In the genomic region with DNA sequence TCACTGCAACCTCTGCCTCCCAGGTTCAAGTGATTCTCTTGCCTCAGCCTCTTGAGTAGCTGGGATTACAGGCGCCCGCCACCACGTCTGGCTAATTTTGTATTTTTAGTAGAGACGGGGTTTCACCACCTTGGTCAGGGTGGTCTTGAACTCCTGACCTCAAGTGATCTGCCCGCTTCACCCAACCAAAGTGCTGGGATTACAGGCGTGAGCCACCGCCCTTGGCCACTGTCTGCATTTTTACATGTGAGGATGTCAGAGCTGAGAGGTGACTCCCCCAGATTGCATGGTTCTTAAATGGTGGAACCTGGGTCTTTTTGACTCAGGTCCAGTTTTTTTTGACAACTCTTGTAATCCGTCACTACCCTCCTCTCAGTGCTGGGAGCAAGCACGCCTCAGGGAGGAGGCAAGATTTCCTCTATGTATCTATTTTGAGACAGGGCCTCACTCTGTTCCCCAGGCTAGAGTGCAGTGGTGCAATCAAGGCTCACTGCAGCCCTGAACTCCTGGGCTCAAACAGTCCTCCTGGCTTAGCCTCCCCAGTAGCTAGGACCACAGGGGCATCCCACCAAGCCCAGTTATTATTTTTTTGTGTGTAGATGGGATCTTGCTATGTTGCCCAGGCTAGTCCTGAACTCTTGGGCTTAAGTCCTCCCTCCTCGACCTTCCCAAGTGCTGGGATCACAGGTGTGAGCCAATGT, we compare ENCODE assay signal across 9 cellular contexts. TPM values are rescaled to one million over a fixed set of nuclear protein-coding genes. Genes with fewer than 3 reads are reported as not detected.
DNase-seq lines count a peak whose midpoint lies in the region; ATAC-seq, FAIRE-seq and TF ChIP-seq lines count a peak whose summit lies in the region.
"Had no signal": no experiment of that assay in that cellular context is flagged by ENCODE, and none has a peak within 500 bp of the region (broad histone marks: within the 10 kb centered on the region; RNA-seq: fewer than 3 reads in every experiment).

No MANE protein-coding gene starts in this region.

- H3K9me3 ChIP-seq in heart left ventricle = no peaks in the 10 kb centered on the region
- H3K9me3 ChIP-seq in K562 (replicated peaks; ENCODE audit: control insufficient read depth, insufficient read depth, low read depth, low read length) = no peaks in the 10 kb centered on the region
- no peaks in the 10 kb centered on the region for H3K9me3 ChIP-seq in mucosa of rectum (ENCODE audit: control insufficient read depth in 2 of 2, low read length in 2 of 2)
- no peaks in the 10 kb centered on the region for H3K9me3 ChIP-seq in aorta (ENCODE audit: control insufficient read depth, low read length)

- no peaks in the 10 kb centered on the region for H3K9me1 ChIP-seq in K562 (ENCODE audit: control insufficient read depth, insufficient read depth, low read length)

- H2AFZ ChIP-seq in K562 (ENCODE audit: low read depth, low read length) = peak overlapping the region; percentile 88; the same call in 1 of the 2 replicates

- intact Hi-C loops in heart left ventricle (cut with DNase I) (no loop called here), cardiac septum (cut with DNase I) (loop anchor here (5.0 kb wide), 1 partner anchor 166 kb away; a partner anchor contains a TSS), K562 (cut with micrococcal nuclease) (no loop called here), aorta (cut with DNase I) (no loop called here)

- peak overlapping the region in 11 of 12 donors; percentile 89 to 99 (median 95) for H3K27ac ChIP-seq in heart left ventricle
- peak overlapping the region; percentile 96 for H3K27ac ChIP-seq in K562 (ENCODE audit: extremely low read depth, low read depth, low read length)
- peak overlapping the region; percentile 96 to 97 for H3K27ac ChIP-seq in mucosa of rectum (ENCODE audit: low read depth in 2 of 2, low read length in 2 of 2)
- peak overlapping the region; percentile 10 to 95 for H3K27ac ChIP-seq in aorta (ENCODE audit: low read depth in 1 of 2, low read length in 2 of 2)

- H3K9ac ChIP-seq in K562 (ENCODE audit: insufficient read depth in 1 of 2, low read depth in 2 of 2, low read length in 2 of 2) (peak overlapping the region; percentile 94 to 98), mucosa of rectum (ENCODE audit: low read depth in 1 of 2, low read length in 2 of 2) (peak overlapping the region in 1 of 2 donors; percentile 97)

- TF ChIP-seq POLR2A in heart left ventricle (IDR thresholded peaks at IDR 0.05) (no peak), K562 (conservative IDR thresholded peaks at IDR 0.05) (no peak)

- FAIRE-seq in K562 (lab: Jason Lieb, UNC) = no peak

- H3K36me3 ChIP-seq in heart left ventricle = peaks cover 0 to 71% (median 60%) of the 10 kb centered on the region in 9 donors
- peaks cover 88% of the 10 kb centered on the region for H3K36me3 ChIP-seq in K562 (ENCODE audit: control insufficient read depth, insufficient read depth, low read length)
- peaks cover 19 to 20% of the 10 kb centered on the region in 2 donors for H3K36me3 ChIP-seq in mucosa of rectum (ENCODE audit: control insufficient read depth in 2 of 2, insufficient read depth in 2 of 2, low read length in 2 of 2)
- no peaks in the 10 kb centered on the region for H3K36me3 ChIP-seq in aorta (ENCODE audit: control insufficient read depth in 1 of 2, insufficient read depth in 2 of 2, low read length in 1 of 2)

- TF ChIP-seq RAD21 in K562 (CRISPR knock-in tag; conservative IDR thresholded peaks at IDR 0.05 in 1 of 2, IDR thresholded peaks at IDR 0.05 in 1 of 2) = no peak

- TF ChIP-seq EP300 in K562 (IDR thresholded peaks at IDR 0.05; ENCODE audit: low read length) = no peak

- peaks cover 4 to 49% (median 36%) of the 10 kb centered on the region in 12 donors for H3K4me1 ChIP-seq in heart left ventricle
- peaks cover 24 to 53% of the 10 kb centered on the region in 2 experiments; a peak in 4 of 5 replicates for H3K4me1 ChIP-seq in K562 (replicated peaks in 1 of 2; ENCODE audit: control insufficient read depth in 2 of 2, insufficient read depth in 2 of 2, low read length in 2 of 2)
- peaks cover 17 to 24% of the 10 kb centered on the region in 2 donors for H3K4me1 ChIP-seq in mucosa of rectum (ENCODE audit: control insufficient read depth in 2 of 2, insufficient read depth in 2 of 2, low read length in 2 of 2)
- no peaks in the 10 kb centered on the region for H3K4me1 ChIP-seq in aorta (ENCODE audit: control insufficient read depth in 1 of 2, insufficient read depth in 2 of 2, low read length in 2 of 2)

- POLR2A ChIA-PET in K562 (lab: Yijun Ruan, JAX) = interaction anchor here (0.7 to 6.2 kb wide), 6 partner anchors 14 to 202 kb away, joined by 3 to 144 read pairs (median 4); a partner anchor contains a TSS

- no peaks in the 10 kb centered on the region for H3K27me3 ChIP-seq in heart left ventricle
- no peaks in the 10 kb centered on the region for H3K27me3 ChIP-seq in K562 (ENCODE audit: control insufficient read depth in 2 of 2, insufficient read depth in 2 of 2, low read length in 2 of 2)
- no peaks in the 10 kb centered on the region for H3K27me3 ChIP-seq in mucosa of rectum (ENCODE audit: control insufficient read depth in 2 of 2, insufficient read depth in 2 of 2, low read length in 2 of 2)
- H3K27me3 ChIP-seq in aorta (ENCODE audit: control insufficient read depth in 1 of 2, insufficient read depth in 2 of 2, low read length in 1 of 2) = no peaks in the 10 kb centered on the region

- H4K20me1 ChIP-seq in K562 (replicated peaks; ENCODE audit: control insufficient read depth, insufficient read depth, low read length) = peaks cover 6% of the 10 kb centered on the region; the same call in 1 of the 2 replicates

- H3K4me2 ChIP-seq in K562 (ENCODE audit: insufficient read depth, low read length) = peak overlapping the region; percentile 100

- TF ChIP-seq CTCF in heart left ventricle (IDR thresholded peaks at IDR 0.05) (no peak), K562 (IDR thresholded peaks at IDR 0.05 in 2 of 3, conservative IDR thresholded peaks at IDR 0.05 in 1 of 3; ENCODE audit: insufficient read depth in 2 of 3, low read depth in 1 of 3, low read length in 3 of 3) (no peak)

- DNase-seq in heart left ventricle (no peak), cardiac septum (ENCODE audit: low spot score) (no peak), K562 (ENCODE audit: extremely low read depth in 1 of 4, low spot score in 3 of 4) (no peak), aorta (no peak), NCI-H2196 (lab: John Stamatoyannopoulos, UW; ENCODE audit: unreplicated experiment) (no peak), NCI-H2107 (lab: John Stamatoyannopoulos, UW) (no peak), SHP77 (lab: John Stamatoyannopoulos, UW) (no peak)
- DNase-seq: activated CD4-positive, alpha-beta T cell treated with anti-CD3 and anti-CD28 coated beads, Interleukin-2, amount 50 U/mL, for 1 hour had no signal

- CTCF ChIA-PET in K562 (lab: Yijun Ruan, JAX; ENCODE audit: low intra/inter-chr PET ratio) = no interaction called here

- H3K4me3 ChIP-seq in heart left ventricle = peak overlapping the region; percentile 60 to 100 (median 86)
- H3K4me3 ChIP-seq in K562 = peak overlapping the region; percentile 100
- H3K4me3 ChIP-seq in mucosa of rectum (ENCODE audit: low read length in 2 of 2) = peak overlapping the region in 1 of 2 donors; percentile 94
- no peak overlapping the region for H3K4me3 ChIP-seq in aorta (ENCODE audit: low read length in 2 of 2)

- peaks cover 58% of the 10 kb centered on the region for H3K79me2 ChIP-seq in K562 (ENCODE audit: control insufficient read depth, insufficient read depth, low read length)

- in situ Hi-C loops in K562 (cut with MboI) = no loop called here

- no peak for ATAC-seq in heart left ventricle
- no peak for ATAC-seq in K562
- no peak for ATAC-seq in aorta (ENCODE audit: low FRiP score)

- WGBS in heart left ventricle, 4 donors = 83 to 91% (median 89%) methylated on average over 10 of the region's 10 CpGs
- WGBS in K562 (ENCODE audit: insufficient coverage, low coverage, missing lambda C conversion rate) = 79% methylated on average over 10 of the region's 10 CpGs
- WGBS in aorta, 2 donors = 87 to 88% methylated on average over 10 of the region's 10 CpGs

- no TSS peak for BruUV-seq in K562 (replicated peaks; lab: Mats Ljungman, UMichigan)

RNA-seq across cellular contexts. Expression of a gene that starts 1.2 kb away (rescaled TPM):
- 10 to 100 TPM; 31.0 to 62.2 (median 49.5) TPM for total RNA-seq in heart left ventricle
- 10 to 100 TPM; 38.0 to 49.7 TPM for polyA plus RNA-seq in heart left ventricle
- total RNA-seq in cardiac septum = 62.9 TPM
- 448 and 751 TPM in 2 replicates for total RNA-seq in K562 (2011; cell fraction: chromatin; rRNA removed; ENCODE audit: low replicate concordance)
- total RNA-seq in K562 (2011; cell fraction: nucleolus; rRNA removed) = 282 and 327 TPM in 2 replicates
- 310 and 324 TPM in 2 replicates for total RNA-seq in K562 (2011; cell fraction: nucleoplasm; rRNA removed)
- 155 and 156 TPM in 2 replicates for total RNA-seq in K562 (2014; rRNA removed)
- total RNA-seq in K562 (2014; rRNA removed; fragmentation: Illumina TruSeq; extraction: Trizol) = 51.8 and 71.6 TPM in 2 replicates
- 80.6 and 84.4 TPM in 2 replicates for total RNA-seq in K562 (2015; rRNA removed; fragmentation: Illumina TruSeq; extraction: Trizol)
- total RNA-seq in K562 (2021) = 238 and 263 TPM in 2 replicates
- polyA plus RNA-seq in K562 (2011; rRNA removed) = 36.5 and 68.2 TPM in 2 replicates
- 31.1 and 47.3 TPM in 2 replicates for polyA plus RNA-seq in K562 (2011; cell fraction: cytosol; rRNA removed)
- 397 and 581 TPM in 2 replicates for polyA plus RNA-seq in K562 (2011; cell fraction: nucleus; rRNA removed)
- polyA plus RNA-seq in K562 (2012) = 151 and 218 TPM in 2 replicates
- 143 and 145 TPM in 2 replicates for polyA plus RNA-seq in K562 (2014; fragmentation: Illumina TruSeq; extraction: Trizol)
- polyA plus RNA-seq in K562 (2014; fragmentation: Nextera tagmentation; extraction: Ambion mirVana) = 10 to 100 TPM; 10.3 to 16.7 TPM
- 140 and 171 TPM in 2 replicates for polyA plus RNA-seq in K562 (2014; rRNA removed)
- polyA minus RNA-seq in K562 (2011; rRNA and poly(A)+ RNA removed) = 33.4 and 36.1 TPM in 2 replicates
- polyA minus RNA-seq in K562 (2011; cell fraction: cytosol; rRNA and poly(A)+ RNA removed) = 63.2 and 87.3 TPM in 2 replicates
- polyA minus RNA-seq in K562 (2011; cell fraction: nucleus; rRNA and poly(A)+ RNA removed) = 122 and 159 TPM in 2 replicates
- 100 to 1,000 TPM in 1 of 2 donors, 10 to 100 TPM in 1; 95.5 to 118 TPM for total RNA-seq in aorta
- 100 to 1,000 TPM in 1 of 2 donors, 10 to 100 TPM in 1; 22.2 to 151 TPM for polyA plus RNA-seq in aorta

RNA-seq across cellular contexts. Expression of a gene that starts 6.6 kb away (rescaled TPM):
- 10 to 100 TPM in 8 of 9 donors, 1 to 10 TPM in 1; 9.2 to 37.3 (median 17.1) TPM for total RNA-seq in heart left ventricle
- 10 to 100 TPM; 10.6 to 23.1 TPM for polyA plus RNA-seq in heart left ventricle
- 24.4 TPM for total RNA-seq in cardiac septum
- total RNA-seq in K562 (2011; cell fraction: chromatin; rRNA removed; ENCODE audit: low replicate concordance) = 66.0 and 118 TPM in 2 replicates
- total RNA-seq in K562 (2011; cell fraction: nucleolus; rRNA removed) = 92.2 and 99.2 TPM in 2 replicates
- 66.9 and 80.3 TPM in 2 replicates for total RNA-seq in K562 (2011; cell fraction: nucleoplasm; rRNA removed)
- total RNA-seq in K562 (2014; rRNA removed) = 104 and 108 TPM in 2 replicates
- 28.3 and 28.9 TPM in 2 replicates for total RNA-seq in K562 (2014; rRNA removed; fragmentation: Illumina TruSeq; extraction: Trizol)
- total RNA-seq in K562 (2015; rRNA removed; fragmentation: Illumina TruSeq; extraction: Trizol) = 85.7 and 90.5 TPM in 2 replicates
- 141 and 148 TPM in 2 replicates for total RNA-seq in K562 (2021)
- polyA plus RNA-seq in K562 (2011; rRNA removed) = 48.5 and 54.0 TPM in 2 replicates
- 55.2 and 103 TPM in 2 replicates for polyA plus RNA-seq in K562 (2011; cell fraction: cytosol; rRNA removed)
- polyA plus RNA-seq in K562 (2011; cell fraction: nucleus; rRNA removed) = 104 and 125 TPM in 2 replicates
- 96.4 and 111 TPM in 2 replicates for polyA plus RNA-seq in K562 (2012)
- 35.6 and 78.2 TPM in 2 replicates for polyA plus RNA-seq in K562 (2014; fragmentation: Illumina TruSeq; extraction: Trizol)
- 10 to 100 TPM in 1 of 2 experiments, 1 to 10 TPM in 1; 5.9 to 12.0 TPM for polyA plus RNA-seq in K562 (2014; fragmentation: Nextera tagmentation; extraction: Ambion mirVana)
- polyA plus RNA-seq in K562 (2014; rRNA removed) = 103 and 112 TPM in 2 replicates
- 16.6 and 36.4 TPM in 2 replicates for polyA minus RNA-seq in K562 (2011; rRNA and poly(A)+ RNA removed)
- polyA minus RNA-seq in K562 (2011; cell fraction: cytosol; rRNA and poly(A)+ RNA removed) = 27.3 and 36.2 TPM in 2 replicates
- 31.2 and 31.5 TPM in 2 replicates for polyA minus RNA-seq in K562 (2011; cell fraction: nucleus; rRNA and poly(A)+ RNA removed)
- total RNA-seq in aorta = 10 to 100 TPM; 77.3 to 80.3 TPM
- 100 to 1,000 TPM in 1 of 2 donors, 10 to 100 TPM in 1; 39.3 to 136 TPM for polyA plus RNA-seq in aorta

RNA-seq across cellular contexts. Expression of a gene that starts 15.8 kb away (rescaled TPM):
- 1 to 10 TPM; 1.0 to 3.4 (median 1.6) TPM for total RNA-seq in heart left ventricle
- 1 to 10 TPM; 3.4 TPM for polyA plus RNA-seq in heart left ventricle
- 2.1 TPM for total RNA-seq in cardiac septum
- 2.3 and 9.4 TPM in 2 replicates for total RNA-seq in K562 (2011; cell fraction: chromatin; rRNA removed; ENCODE audit: low replicate concordance)
- 15.4 and 16.7 TPM in 2 replicates for total RNA-seq in K562 (2011; cell fraction: nucleolus; rRNA removed)
- total RNA-seq in K562 (2011; cell fraction: nucleoplasm; rRNA removed) = 6.6 and 8.9 TPM in 2 replicates
- total RNA-seq in K562 (2014; rRNA removed) = 18.8 and 20.9 TPM in 2 replicates
- total RNA-seq in K562 (2014; rRNA removed; fragmentation: Illumina TruSeq; extraction: Trizol) = 1.4 and 2.1 TPM in 2 replicates
- total RNA-seq in K562 (2015; rRNA removed; fragmentation: Illumina TruSeq; extraction: Trizol) = 3.5 and 3.7 TPM in 2 replicates
- total RNA-seq in K562 (2021) = 7.8 and 8.5 TPM in 2 replicates
- polyA plus RNA-seq in K562 (2011; rRNA removed) = 1.7 and 2.3 TPM in 2 replicates
- polyA plus RNA-seq in K562 (2011; cell fraction: cytosol; rRNA removed) = 1.4 and 7.3 TPM in 2 replicates
- polyA plus RNA-seq in K562 (2011; cell fraction: nucleus; rRNA removed) = 2.0 and 9.3 TPM in 2 replicates
- 4.0 and 6.4 TPM in 2 replicates for polyA plus RNA-seq in K562 (2012)
- polyA plus RNA-seq in K562 (2014; fragmentation: Illumina TruSeq; extraction: Trizol) = 1.3 and 2.0 TPM in 2 replicates
- polyA plus RNA-seq in K562 (2014; fragmentation: Nextera tagmentation; extraction: Ambion mirVana) = under 1 TPM; 0.50 to 0.53 TPM
- polyA plus RNA-seq in K562 (2014; rRNA removed) = 13.5 and 14.3 TPM in 2 replicates
- polyA minus RNA-seq in K562 (2011; rRNA and poly(A)+ RNA removed) = 1.4 and 2.4 TPM in 2 replicates
- polyA minus RNA-seq in K562 (2011; cell fraction: cytosol; rRNA and poly(A)+ RNA removed) = 3.8 and 6.0 TPM in 2 replicates
- polyA minus RNA-seq in K562 (2011; cell fraction: nucleus; rRNA and poly(A)+ RNA removed) = 13.9 and 15.2 TPM in 2 replicates
- total RNA-seq in aorta = 1 to 10 TPM; 2.0 to 2.6 TPM
- polyA plus RNA-seq in aorta = 1 to 10 TPM; 1.5 to 2.0 TPM

RNA-seq across cellular contexts. Expression of a gene that starts 21.2 kb away (rescaled TPM):
- total RNA-seq in heart left ventricle (10 to 100 TPM in 1 of 9 donors, 1 to 10 TPM in 8; 4.6 to 23.6 (median 7.0) TPM), cardiac septum (6.9 TPM), K562 (2014; rRNA removed) (10.7 and 13.8 TPM in 2 replicates), K562 (2014; rRNA removed; fragmentation: Illumina TruSeq; extraction: Trizol) (3.3 and 6.1 TPM in 2 replicates), K562 (2015; rRNA removed; fragmentation: Illumina TruSeq; extraction: Trizol) (7.9 and 10.7 TPM in 2 replicates), K562 (2021) (18.7 and 20.2 TPM in 2 replicates), aorta (10 to 100 TPM; 20.3 to 34.3 TPM)
- polyA plus RNA-seq in heart left ventricle (10 to 100 TPM in 1 of 2 donors, 1 to 10 TPM in 1; 6.4 to 10.5 TPM), K562 (2011; rRNA removed) (8.4 and 10.6 TPM in 2 replicates), K562 (2014; fragmentation: Illumina TruSeq; extraction: Trizol) (11.7 and 13.7 TPM in 2 replicates), K562 (2014; fragmentation: Nextera tagmentation; extraction: Ambion mirVana) (under 1 TPM; 0.06 to 0.17 TPM), K562 (2014; rRNA removed) (14.6 and 15.6 TPM in 2 replicates), aorta (10 to 100 TPM in 1 of 2 donors, 1 to 10 TPM in 1; 8.5 to 43.9 TPM)
- total RNA-seq in K562 (2011; cell fraction: chromatin; rRNA removed; ENCODE audit: low replicate concordance) = 27.9 and 65.1 TPM in 2 replicates
- 41.7 and 43.0 TPM in 2 replicates for total RNA-seq in K562 (2011; cell fraction: nucleolus; rRNA removed)
- 36.7 and 51.5 TPM in 2 replicates for total RNA-seq in K562 (2011; cell fraction: nucleoplasm; rRNA removed)
- 7.7 and 17.8 TPM in 2 replicates for polyA plus RNA-seq in K562 (2011; cell fraction: cytosol; rRNA removed)
- polyA plus RNA-seq in K562 (2011; cell fraction: nucleus; rRNA removed) = 38.4 and 65.5 TPM in 2 replicates
- polyA plus RNA-seq in K562 (2012) = 14.9 and 15.6 TPM in 2 replicates
- polyA minus RNA-seq in K562 (2011; rRNA and poly(A)+ RNA removed) = 3.3 and 4.6 TPM in 2 replicates
- polyA minus RNA-seq in K562 (2011; cell fraction: cytosol; rRNA and poly(A)+ RNA removed) = 8.4 and 8.9 TPM in 2 replicates
- polyA minus RNA-seq in K562 (2011; cell fraction: nucleus; rRNA and poly(A)+ RNA removed) = 5.8 and 7.0 TPM in 2 replicates

RNA-seq across cellular contexts. Expression of a gene that starts 21.9 kb away (rescaled TPM):
- total RNA-seq in heart left ventricle (1 to 10 TPM in 4 of 9 donors, under 1 TPM in 5; 0.44 to 2.1 (median 0.78) TPM), cardiac septum (2.1 TPM), K562 (2014; rRNA removed) (2.7 and 4.0 TPM in 2 replicates), K562 (2014; rRNA removed; fragmentation: Illumina TruSeq; extraction: Trizol) (0.54 and 0.84 TPM in 2 replicates), K562 (2015; rRNA removed; fragmentation: Illumina TruSeq; extraction: Trizol) (0.51 and 0.87 TPM in 2 replicates), K562 (2021) (7.5 and 8.8 TPM in 2 replicates), aorta (1 to 10 TPM; 2.0 to 2.6 TPM)
- polyA plus RNA-seq in heart left ventricle (under 1 TPM; 0.58 to 0.69 TPM), K562 (2011; rRNA removed) (2.5 and 2.8 TPM in 2 replicates), K562 (2014; fragmentation: Illumina TruSeq; extraction: Trizol) (1.9 and 4.2 TPM in 2 replicates), K562 (2014; fragmentation: Nextera tagmentation; extraction: Ambion mirVana) (under 1 TPM; 0.04 to 0.06 TPM), K562 (2014; rRNA removed) (8.0 and 9.3 TPM in 2 replicates), aorta (1 to 10 TPM; 1.0 to 1.1 TPM)
- total RNA-seq in K562 (2011; cell fraction: chromatin; rRNA removed; ENCODE audit: low replicate concordance) = 9.6 and 34.7 TPM in 2 replicates
- 25.8 and 31.3 TPM in 2 replicates for total RNA-seq in K562 (2011; cell fraction: nucleolus; rRNA removed)
- total RNA-seq in K562 (2011; cell fraction: nucleoplasm; rRNA removed) = 17.1 and 17.3 TPM in 2 replicates
- polyA plus RNA-seq in K562 (2011; cell fraction: cytosol; rRNA removed) = 1.4 and 6.8 TPM in 2 replicates
- polyA plus RNA-seq in K562 (2011; cell fraction: nucleus; rRNA removed) = 9.7 and 46.1 TPM in 2 replicates
- polyA plus RNA-seq in K562 (2012) = 2.2 and 3.3 TPM in 2 replicates
- polyA minus RNA-seq in K562 (2011; rRNA and poly(A)+ RNA removed) = 0.21 and 1.3 TPM in 2 replicates
- 1.2 and 5.0 TPM in 2 replicates for polyA minus RNA-seq in K562 (2011; cell fraction: cytosol; rRNA and poly(A)+ RNA removed)
- 3.3 and 3.9 TPM in 2 replicates for polyA minus RNA-seq in K562 (2011; cell fraction: nucleus; rRNA and poly(A)+ RNA removed)

Comparison
In these comparisons a context has a peak if more than half of its experiments do, and no peak if none do; other contexts are left out.
1. H3K4me3 ChIP-seq: peak in heart left ventricle (12 of 12) and K562 (single experiment); none in aorta (0 of 2).
2. Peak in every context shown above with its lines, with median percentiles within 50 percentile points of each other: H3K27ac ChIP-seq.